12 cellular contexts compared by ENCODE assay signal in the genomic region with DNA sequence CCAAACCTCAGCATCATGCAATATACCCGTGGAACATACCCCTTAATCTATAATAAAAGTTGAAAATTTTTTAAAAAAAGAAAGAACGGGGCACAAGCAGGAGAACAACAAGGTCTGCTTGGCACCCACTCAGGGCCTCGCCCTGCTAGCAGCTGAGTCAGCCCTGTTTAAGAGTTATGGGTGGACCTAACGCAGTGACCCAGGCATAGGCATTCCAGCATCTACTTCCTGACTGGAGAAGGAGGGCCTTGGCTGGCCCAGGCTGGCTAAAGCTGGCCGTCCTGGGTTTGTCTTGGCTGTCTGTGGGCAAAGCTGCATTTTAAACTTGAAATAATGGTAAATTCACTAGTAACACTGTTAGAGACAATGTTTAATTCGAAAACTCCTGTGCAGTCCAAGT.
A peak's percentile ranks its signal among the peaks of the same experiment; 100 is the strongest.
DNase-seq lines count a peak whose midpoint lies in the region; ATAC-seq and TF ChIP-seq lines count a peak whose summit lies in the region.
"Had no signal": no experiment of that assay in that cellular context is flagged by ENCODE, and none has a peak within 500 bp of the region (broad histone marks: within the 10 kb centered on the region; RNA-seq: fewer than 3 reads in every experiment).

No MANE protein-coding gene starts in this region.

- peak overlapping the region in 3 of 4 donors; percentile 45 to 61 (median 52) for H3K27ac ChIP-seq in esophagus muscularis mucosa (replicated peaks in 1 of 4)
- H3K27ac ChIP-seq in neuronal stem cell (replicated peaks; ENCODE audit: low read length), result no peak overlapping the region
- H3K27ac ChIP-seq: cardiac muscle cell had no signal

- H3K36me3 ChIP-seq in esophagus muscularis mucosa (no peaks in the 10 kb centered on the region), neuronal stem cell (replicated peaks in 1 of 2; ENCODE audit: control insufficient read depth in 2 of 2, insufficient read depth in 2 of 2, low read length in 2 of 2) (no peaks in the 10 kb centered on the region)
- H3K36me3 ChIP-seq: cardiac muscle cell had no signal

- no peak overlapping the region for H2BK120ac ChIP-seq in neuronal stem cell (ENCODE audit: low read depth, low read length)

- no peak overlapping the region for H3K4ac ChIP-seq in neuronal stem cell (ENCODE audit: low read length)

- H3K9me3 ChIP-seq in esophagus muscularis mucosa (no peaks in the 10 kb centered on the region), neuronal stem cell (replicated peaks in 1 of 2; ENCODE audit: control insufficient read depth in 2 of 2, insufficient read depth in 1 of 2, low read depth in 1 of 2, low read length in 2 of 2) (no peaks in the 10 kb centered on the region)

- peaks cover 27 to 40% (median 30%) of the 10 kb centered on the region in 4 donors for H3K4me1 ChIP-seq in esophagus muscularis mucosa
- peaks cover 7 to 13% of the 10 kb centered on the region in 2 donors for H3K4me1 ChIP-seq in neuronal stem cell (ENCODE audit: control insufficient read depth in 2 of 2, insufficient read depth in 1 of 2, low read depth in 1 of 2, low read length in 2 of 2)

- intact Hi-C loops in esophagus muscularis mucosa (cut with DNase I), result no loop called here

- H4K91ac ChIP-seq in neuronal stem cell (ENCODE audit: low read depth, low read length, poor library complexity), result no peak overlapping the region

- no peak overlapping the region for H3K9ac ChIP-seq in neuronal stem cell (ENCODE audit: low read depth, low read length, poor library complexity)

- H3K4me3 ChIP-seq in esophagus muscularis mucosa (no peak overlapping the region), neuronal stem cell (ENCODE audit: low read length in 2 of 2) (no peak overlapping the region)
- H3K4me3 ChIP-seq: cardiac muscle cell had no signal

- TF ChIP-seq EP300 in esophagus muscularis mucosa (IDR thresholded peaks at IDR 0.05), result no peak

- no peak overlapping the region for H3K23ac ChIP-seq in neuronal stem cell (ENCODE audit: low read depth, low read length, poor library complexity)

- no peak overlapping the region for H4K8ac ChIP-seq in neuronal stem cell (ENCODE audit: low read depth, low read length)

- no peak overlapping the region for H2AK5ac ChIP-seq in neuronal stem cell (ENCODE audit: low read depth, low read length)

- H3K27me3 ChIP-seq in esophagus muscularis mucosa, result no peaks in the 10 kb centered on the region
- H3K27me3 ChIP-seq in neuronal stem cell (ENCODE audit: control insufficient read depth in 3 of 3, insufficient read depth in 3 of 3, low read depth in 1 of 3, low read length in 3 of 3), result no peaks in the 10 kb centered on the region
- H3K27me3 ChIP-seq: cardiac muscle cell had no signal

- H2BK5ac ChIP-seq in neuronal stem cell (ENCODE audit: low read length), result no peak overlapping the region

- H3K4me2 ChIP-seq in neuronal stem cell (ENCODE audit: insufficient read depth, low read length, poor library complexity, severe bottlenecking), result no peak overlapping the region

- ATAC-seq in HG02642 (IDR thresholded peaks at IDR 0.05; ENCODE audit: poor library complexity, unreplicated experiment), result no peak

- no peak for TF ChIP-seq CTCF in esophagus muscularis mucosa (IDR thresholded peaks at IDR 0.05)

- no peaks in the 10 kb centered on the region for H3K79me1 ChIP-seq in neuronal stem cell (ENCODE audit: low read depth, low read length)

- H2BK15ac ChIP-seq in neuronal stem cell (ENCODE audit: low read length), result no peak overlapping the region

- no peak overlapping the region for H2AFZ ChIP-seq in neuronal stem cell (ENCODE audit: low read length)

- DNase-seq in AG08396 (ENCODE audit: low spot score) (peak; percentile 37), RKO (ENCODE audit: low spot score) (peak; percentile 35), esophagus muscularis mucosa (ENCODE audit: extremely low spot score) (no peak), neuronal stem cell (ENCODE audit: low spot score) (no peak), NCI-H146 treated with DMSO at 0.1 percent for 48 hours (lab: John Stamatoyannopoulos, UW; ENCODE audit: unreplicated experiment) (no peak), cerebellar nuclear complex (lab: John Stamatoyannopoulos, UW) (no peak)
- no peak for DNase-seq in activated naive CD4-positive, alpha-beta T cell treated with anti-CD3 and anti-CD28 coated beads, Interleukin-2, amount 50 U/mL, for 16 hours
- DNase-seq: activated CD4-positive, alpha-beta T cell treated with anti-CD3 and anti-CD28 coated beads for 48 hours; C1 segment of cervical spinal cord; stimulated activated CD4-positive, alpha-beta T cell treated with anti-CD3 and anti-CD28 coated beads, Interleukin-15, amount 100 ng/mL, for 24 hours had no signal

- H2BK12ac ChIP-seq in neuronal stem cell (ENCODE audit: low read length), result no peak overlapping the region

- H3K14ac ChIP-seq in neuronal stem cell (ENCODE audit: low read length), result no peak overlapping the region

- H3K18ac ChIP-seq in neuronal stem cell (ENCODE audit: low read length), result peak overlapping the region; percentile 59

- no peak for TF ChIP-seq POLR2A in esophagus muscularis mucosa (IDR thresholded peaks at IDR 0.05; ENCODE audit: low read depth)

- WGBS in esophagus muscularis mucosa, result 54% methylated on average over 6 of the region's 6 CpGs
- WGBS in neuronal stem cell (ENCODE audit: extremely low coverage in 2 of 2, insufficient read length in 2 of 2, insufficient replicate concordance in 1 of 2), 2 donors, result no CpG with 5 or more reads among the region's 6 CpGs

Comparison
In these comparisons a context has a peak if more than half of its experiments do, and no peak if none do; other contexts are left out.
1. DNase-seq: peak in AG08396 (single experiment) and RKO (single experiment); none in esophagus muscularis mucosa (single experiment), neuronal stem cell (single experiment), NCI-H146 treated with DMSO at 0.1 percent for 48 hours (single experiment), activated naive CD4-positive, alpha-beta T cell treated with anti-CD3 and anti-CD28 coated beads, Interleukin-2, amount 50 U/mL, for 16 hours (single experiment) and cerebellar nuclear complex (0 of 2).